Comparison of ENCODE assay signal across 8 cellular contexts in genomic region chr14:73949752-73950734, GRCh38. TPM values are rescaled to one million over a fixed set of nuclear protein-coding genes. Genes with fewer than 3 reads are reported as not detected.
A peak's percentile ranks its signal among the peaks of the same experiment; 100 is the strongest.
DNase-seq lines count a peak whose midpoint lies in the region; ATAC-seq and TF ChIP-seq lines count a peak whose summit lies in the region.

Gene COQ6, plus strand, starts transcription at chr14:73950302. Its CDS starts 31 bp downstream, at chr14:73950333.
Gene FAM161B, minus strand, starts transcription at chr14:73950094. Its CDS starts 68 bp downstream, at chr14:73950026.

- no peak for TF ChIP-seq CTCF in activated B cell treated with CpG ODN at 0.5 μM for 24 hours (IDR thresholded peaks at IDR 0.05)

- H3K36me3 Mint-ChIP-seq in activated B cell treated with CpG ODN at 0.5 μM for 24 hours (ENCODE audit: low read depth): peaks cover 25% of the 10 kb centered on the region

- POLR2A ChIA-PET in activated B cell treated with CpG ODN at 0.5 μM for 24 hours (lab: Charles Lee): interaction anchor here (0.5 to 1.2 kb wide), 7 partner anchors 9 to 358 kb away, joined by 3 to 13 read pairs (median 4); partner anchors contain the start of genes ACOT4, PTGR2 and ZNF410

- H3K9me3 Mint-ChIP-seq in activated B cell treated with CpG ODN at 0.5 μM for 24 hours: no peaks in the 10 kb centered on the region

- no peaks in the 10 kb centered on the region for H3K27me3 Mint-ChIP-seq in activated B cell treated with CpG ODN at 0.5 μM for 24 hours

- peak within 1 kb of the TSS; percentile 99 for H3K4me3 Mint-ChIP-seq in activated B cell treated with CpG ODN at 0.5 μM for 24 hours

- DNase-seq in AG08396 (ENCODE audit: low spot score) (peak; percentile 93), NCI-H2227 treated with DMSO at 0.1 percent for 48 hours (lab: John Stamatoyannopoulos, UW) (peak; percentile 95), activated B cell treated with CpG ODN at 0.5 μM for 24 hours (peak; percentile 84), iris pigment epithelial cell (ENCODE audit: low read depth) (peak; percentile 98)
- DNase-seq in central memory CD4-positive, alpha-beta T cell: peak; percentile 96
- DNase-seq in stimulated activated CD4-positive, alpha-beta T cell treated with anti-CD3 and anti-CD28 coated beads, Interleukin-12 subunit alpha, Interleukin-12 subunit beta, amount 100 ng/mL, for 24 hours (ENCODE audit: low read depth in 2 of 2): peak; percentile 88

- intact Hi-C loops in activated B cell treated with CpG ODN at 0.5 μM for 24 hours (cut with micrococcal nuclease): loop anchor here (1.0 to 5.0 kb wide), 5 partner anchors 64 to 223 kb away; partner anchors contain the start of genes ALDH6A1, BBOF1, ENTPD5 and LIN52

- ATAC-seq in GM18907 (IDR thresholded peaks at IDR 0.05; ENCODE audit: unreplicated experiment): peak; percentile 87
- ATAC-seq in HG03159 (IDR thresholded peaks at IDR 0.05; ENCODE audit: unreplicated experiment): peak; percentile 89
- ATAC-seq in activated B cell treated with CpG ODN at 0.5 μM for 24 hours (ENCODE audit: low read depth): peak; percentile 92

- CTCF ChIA-PET in activated B cell treated with CpG ODN at 0.5 μM for 24 hours (lab: Charles Lee): no interaction called here

- peak within 1 kb of the TSS; percentile 91 for H3K27ac Mint-ChIP-seq in activated B cell treated with CpG ODN at 0.5 μM for 24 hours

- H3K4me1 Mint-ChIP-seq in activated B cell treated with CpG ODN at 0.5 μM for 24 hours: peaks cover 17% of the 10 kb centered on the region

RNA-seq across cellular contexts. Expression of gene COQ6, which starts in this region (rescaled TPM):
- total RNA-seq in activated B cell treated with CpG ODN at 0.5 μM for 24 hours: 23.0 and 30.7 TPM in 2 replicates

RNA-seq across cellular contexts. Expression of gene FAM161B, which starts in this region (rescaled TPM):
- 2.3 TPM in 2 replicates for total RNA-seq in activated B cell treated with CpG ODN at 0.5 μM for 24 hours

Comparison
In these comparisons a context has a peak if more than half of its experiments do, and no peak if none do; other contexts are left out.
1. Peak in every context shown above with its lines: DNase-seq and ATAC-seq.